15 cellular contexts compared by ENCODE assay signal in genomic region chr9:124295097-124295794, GRCh38. TPM values are rescaled to one million over a fixed set of nuclear protein-coding genes. Genes with fewer than 3 reads are reported as not detected.
DNase-seq lines count a peak whose midpoint lies in the region; ATAC-seq and TF ChIP-seq lines count a peak whose summit lies in the region.
"Had no signal": no experiment of that assay in that cellular context is flagged by ENCODE, and none has a peak within 500 bp of the region (broad histone marks: within the 10 kb centered on the region; RNA-seq: fewer than 3 reads in every experiment).

No MANE protein-coding gene starts in this region.

- H3K27ac ChIP-seq in AG04450 (ENCODE audit: low read depth, low read length) (peak overlapping the region; percentile 31), IMR-90 (ENCODE audit: insufficient read depth, low read length) (peak overlapping the region; percentile 85), WERI-Rb-1 (no peak overlapping the region)
- H3K27ac ChIP-seq: brain microvascular endothelial cell, VCaP had no signal

- H3K4ac ChIP-seq in IMR-90 (ENCODE audit: low read depth, low read length) = peak overlapping the region; percentile 98

- peak overlapping the region; percentile 79 for H2AK9ac ChIP-seq in IMR-90 (replicated peaks; ENCODE audit: low read depth, low read length, poor library complexity)

- no peaks in the 10 kb centered on the region for H3K9me3 Mint-ChIP-seq in chondrocyte (ENCODE audit: low read depth)
- H3K9me3 Mint-ChIP-seq: activated T-cell treated with anti-CD3 and anti-CD28 coated beads, Interleukin-2, amount 50 U/mL, for 4 hours had no signal

- H3K9me1 ChIP-seq in IMR-90 (ENCODE audit: insufficient read depth, low read length) = peaks cover 67% of the 10 kb centered on the region

- no TSS peak for BruUV-seq in IMR-90 (replicated peaks; lab: Mats Ljungman, UMichigan)

- dilution Hi-C loops in IMR-90 (cut with HindIII; ENCODE audit: low sequenced_read_pairs, unreplicated experiment) = no loop called here

- peak overlapping the region; percentile 97; the same call in 1 of the 2 replicates for H3K14ac ChIP-seq in IMR-90 (replicated peaks; ENCODE audit: low read depth, low read length)

- H3K9me3 ChIP-seq in AG04450 (ENCODE audit: control insufficient read depth, insufficient read depth, low read length) (no peaks in the 10 kb centered on the region; the same call in 1 of the 2 replicates), IMR-90 (ENCODE audit: control insufficient read depth, insufficient read depth, low read length) (no peaks in the 10 kb centered on the region), WERI-Rb-1 (ENCODE audit: severe bottlenecking) (no peaks in the 10 kb centered on the region)

- POLR2A ChIA-PET in AG04450 (lab: Yijun Ruan, JAX) (interaction anchor here (1.7 kb wide), 1 partner anchor 9 kb away, joined by 7 read pairs; no protein-coding TSS in a partner anchor), IMR-90 (lab: Charles Lee; ENCODE audit: unreplicated experiment) (no interaction called here)

- H3K4me3 ChIP-seq in AG04450 (ENCODE audit: low read depth, low read length) (no peak overlapping the region), IMR-90 (ENCODE audit: insufficient read depth, low read depth, low read length) (no peak overlapping the region), WERI-Rb-1 (ENCODE audit: low read depth, low read length) (no peak overlapping the region)

- H2BK120ac ChIP-seq in IMR-90 (ENCODE audit: low read depth, low read length) = peak overlapping the region; percentile 89

- H3K36me3 ChIP-seq in IMR-90 (ENCODE audit: control insufficient read depth, insufficient read depth, low read length) = peaks cover 43% of the 10 kb centered on the region
- no peaks in the 10 kb centered on the region for H3K36me3 ChIP-seq in WERI-Rb-1

- WGBS in IMR-90 (ENCODE audit: extremely low coverage in 2 of 2, insufficient read length in 1 of 2), 2 experiments = 75% methylated on average over 7 of the region's 19 CpGs; no CpG with 5 or more reads in 1 of the 2 experiments

- H4K91ac ChIP-seq in IMR-90 (ENCODE audit: insufficient read depth, low read depth, low read length) = peak overlapping the region; percentile 96

- peaks cover 45% of the 10 kb centered on the region for H4K20me1 ChIP-seq in IMR-90 (ENCODE audit: insufficient read depth, low read length)

- no peak overlapping the region for H3K56ac ChIP-seq in IMR-90 (ENCODE audit: extremely low read depth, insufficient read depth, low read length)

- H3K4me1 Mint-ChIP-seq in chondrocyte (ENCODE audit: low read depth) = peaks cover 98% of the 10 kb centered on the region

- H4K5ac ChIP-seq in IMR-90 (ENCODE audit: low read depth, low read length) = 0 out of 2 replicates have a peak overlapping the region, but pooled peaks have one; percentile 15

- no peak overlapping the region for H3K4me2 ChIP-seq in IMR-90 (ENCODE audit: low read depth, low read length)

- in situ Hi-C loops in IMR-90 (cut with MboI; ENCODE audit: low sequenced_read_pairs) = no loop called here

- H3K9ac ChIP-seq in IMR-90 (ENCODE audit: low read depth, low read length) = no peak overlapping the region

- H3K79me1 ChIP-seq in IMR-90 (ENCODE audit: low read depth in 1 of 2, low read length in 2 of 2) = peaks cover 49 to 98% of the 10 kb centered on the region in 2 experiments

- H2BK15ac ChIP-seq in IMR-90 (ENCODE audit: low read depth, low read length) = 0 out of 3 replicates have a peak overlapping the region, but pooled peaks have one; percentile 7

- intact Hi-C loops in IMR-90 (cut with micrococcal nuclease) = no loop called here

- CTCF ChIA-PET in AG04450 (lab: Charles Lee) = no interaction called here
- CTCF ChIA-PET in IMR-90 (lab: Yijun Ruan, JAX) = no interaction called here

- TF ChIP-seq RAD21 in IMR-90 (IDR thresholded peaks at IDR 0.05; ENCODE audit: low read length) = no peak

- TF ChIP-seq POLR2A in IMR-90 (IDR thresholded peaks at IDR 0.05; ENCODE audit: low read depth, low read length) = no peak

- H4K8ac ChIP-seq in IMR-90 (ENCODE audit: low read depth in 2 of 2, low read length in 2 of 2) = peak overlapping the region; percentile 81 to 92; a peak in 2 of 4 replicates

- DNase-seq in AG04450 (ENCODE audit: low read depth, low spot score) (no peak), IMR-90 (no peak), chondrocyte (ENCODE audit: low spot score) (no peak), mucosa of gallbladder (ENCODE audit: low spot score) (peak; percentile 41), putamen (ENCODE audit: low spot score) (no peak), NCI-H2196 treated with DMSO at 0.1 percent for 48 hours (lab: John Stamatoyannopoulos, UW; ENCODE audit: unreplicated experiment) (no peak), WERI-Rb-1 (no peak), CD1c-positive myeloid dendritic cell (ENCODE audit: extremely low spot score) (no peak)
- DNase-seq: activated T-cell treated with anti-CD3 and anti-CD28 coated beads, Interleukin-2, amount 50 U/mL, for 4 hours; brain microvascular endothelial cell; erythroblast; GF-D8; NCI-H2171 treated with DMSO at 0.1 percent for 48 hours; stimulated activated CD4-positive, alpha-beta T cell treated with anti-CD3 and anti-CD28 coated beads, Interleukin-2, amount 100 ng/mL, for 48 hours had no signal

- H3K27me3 Mint-ChIP-seq in chondrocyte (ENCODE audit: low read depth) = no peaks in the 10 kb centered on the region

- H2BK5ac ChIP-seq in IMR-90 (ENCODE audit: low read depth, low read length, poor library complexity, severe bottlenecking) = peak overlapping the region; percentile 88

- peaks cover 85% of the 10 kb centered on the region for H3K4me1 ChIP-seq in IMR-90 (ENCODE audit: control insufficient read depth, insufficient read depth, low read length)

- peak overlapping the region; percentile 91 for H3K27ac Mint-ChIP-seq in chondrocyte (ENCODE audit: unreplicated experiment)

- peak overlapping the region; percentile 88; the same call in 1 of the 2 replicates for H3K23ac ChIP-seq in IMR-90 (ENCODE audit: low read depth, low read length)

- peaks cover 5% of the 10 kb centered on the region for H3K36me3 Mint-ChIP-seq in chondrocyte (ENCODE audit: low read depth)

- peak overlapping the region; percentile 98 for H2AK5ac ChIP-seq in IMR-90 (ENCODE audit: low read depth, low read length)

- no peak overlapping the region for H3K4me3 Mint-ChIP-seq in chondrocyte (ENCODE audit: unreplicated experiment)

- peak overlapping the region; percentile 73 for H2BK20ac ChIP-seq in IMR-90 (ENCODE audit: low read depth, low read length)

- no peak for ATAC-seq in IMR-90 (ENCODE audit: low read depth)
- ATAC-seq: activated T-cell treated with anti-CD3 and anti-CD28 coated beads, Interleukin-2, amount 50 U/mL, for 4 hours had no signal

- TF ChIP-seq CTCF in AG04450 (IDR thresholded peaks at IDR 0.05; ENCODE audit: low read depth, low read length) = no peak
- TF ChIP-seq CTCF in IMR-90 (conservative IDR thresholded peaks at IDR 0.05; ENCODE audit: low read depth, low read length) = no peak
- no peak for TF ChIP-seq CTCF in chondrocyte (IDR thresholded peaks at IDR 0.05)
- TF ChIP-seq CTCF in WERI-Rb-1 (IDR thresholded peaks at IDR 0.05; ENCODE audit: low read depth, low read length) = no peak

- H2AFZ ChIP-seq in IMR-90 (replicated peaks; ENCODE audit: low read length, poor library complexity) = no peak overlapping the region

- H3K27me3 ChIP-seq in AG04450 (ENCODE audit: control insufficient read depth, insufficient read depth, low read length) (no peaks in the 10 kb centered on the region), IMR-90 (ENCODE audit: control insufficient read depth, insufficient read depth, low read length) (no peaks in the 10 kb centered on the region), WERI-Rb-1 (ENCODE audit: insufficient read depth, low read depth, severe bottlenecking) (no peaks in the 10 kb centered on the region)
- H3K27me3 ChIP-seq: brain microvascular endothelial cell had no signal

- H3K18ac ChIP-seq in IMR-90 (ENCODE audit: low read depth, low read length) = no peak overlapping the region; the same call in 1 of the 2 replicates

TF ChIP-seq in IMR-90, 13 proteins besides CTCF, POLR2A, EP300 and RAD21:
- TF ChIP-seq RCOR1 (IDR thresholded peaks at IDR 0.05; ENCODE audit: insufficient replicate concordance, low read length) (no peak), MAFK (IDR thresholded peaks at IDR 0.05; ENCODE audit: low read depth, low read length) (no peak), MAZ (IDR thresholded peaks at IDR 0.05; ENCODE audit: borderline replicate concordance, low read depth, low read length) (peak; percentile 45; the same call in 1 of the 2 replicates), NFE2L2 (IDR thresholded peaks at IDR 0.05; ENCODE audit: low read depth, low read length) (no peak), BHLHE40 (IDR thresholded peaks at IDR 0.05; ENCODE audit: low read depth, low read length) (no peak)
- TF ChIP-seq, protein P1, sequence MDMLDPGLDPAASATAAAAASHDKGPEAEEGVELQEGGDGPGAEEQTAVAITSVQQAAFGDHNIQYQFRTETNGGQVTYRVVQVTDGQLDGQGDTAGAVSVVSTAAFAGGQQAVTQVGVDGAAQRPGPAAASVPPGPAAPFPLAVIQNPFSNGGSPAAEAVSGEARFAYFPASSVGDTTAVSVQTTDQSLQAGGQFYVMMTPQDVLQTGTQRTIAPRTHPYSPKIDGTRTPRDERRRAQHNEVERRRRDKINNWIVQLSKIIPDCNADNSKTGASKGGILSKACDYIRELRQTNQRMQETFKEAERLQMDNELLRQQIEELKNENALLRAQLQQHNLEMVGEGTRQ (IDR thresholded peaks at IDR 0.05; ENCODE audit: low read depth, low read length) = no peak

RNA-seq across cellular contexts. Expression of gene NEK6, which starts 37.5 kb away (rescaled TPM):
- polyA plus RNA-seq in AG04450 (2011; rRNA removed) (128 and 163 TPM in 2 replicates), IMR-90 (2012; rRNA removed) (110 and 112 TPM in 2 replicates)
- polyA minus RNA-seq in AG04450 (2011; rRNA and poly(A)+ RNA removed) = 189 and 242 TPM in 2 replicates
- total RNA-seq in IMR-90 (2012; rRNA removed) (77.8 and 79.9 TPM in 2 replicates), chondrocyte (99.9 to 110 TPM (median 107 TPM) in 3 replicates), mucosa of gallbladder (96.7 TPM)
- 55.9 and 71.1 TPM in 2 replicates for polyA plus RNA-seq in IMR-90 (2012; cell fraction: cytosol; rRNA removed)
- polyA plus RNA-seq in IMR-90 (2012; cell fraction: nucleus; rRNA removed; ENCODE audit: low replicate concordance) = 133 and 147 TPM in 2 replicates
